9 cellular contexts compared by ENCODE assay signal in the genomic region with DNA sequence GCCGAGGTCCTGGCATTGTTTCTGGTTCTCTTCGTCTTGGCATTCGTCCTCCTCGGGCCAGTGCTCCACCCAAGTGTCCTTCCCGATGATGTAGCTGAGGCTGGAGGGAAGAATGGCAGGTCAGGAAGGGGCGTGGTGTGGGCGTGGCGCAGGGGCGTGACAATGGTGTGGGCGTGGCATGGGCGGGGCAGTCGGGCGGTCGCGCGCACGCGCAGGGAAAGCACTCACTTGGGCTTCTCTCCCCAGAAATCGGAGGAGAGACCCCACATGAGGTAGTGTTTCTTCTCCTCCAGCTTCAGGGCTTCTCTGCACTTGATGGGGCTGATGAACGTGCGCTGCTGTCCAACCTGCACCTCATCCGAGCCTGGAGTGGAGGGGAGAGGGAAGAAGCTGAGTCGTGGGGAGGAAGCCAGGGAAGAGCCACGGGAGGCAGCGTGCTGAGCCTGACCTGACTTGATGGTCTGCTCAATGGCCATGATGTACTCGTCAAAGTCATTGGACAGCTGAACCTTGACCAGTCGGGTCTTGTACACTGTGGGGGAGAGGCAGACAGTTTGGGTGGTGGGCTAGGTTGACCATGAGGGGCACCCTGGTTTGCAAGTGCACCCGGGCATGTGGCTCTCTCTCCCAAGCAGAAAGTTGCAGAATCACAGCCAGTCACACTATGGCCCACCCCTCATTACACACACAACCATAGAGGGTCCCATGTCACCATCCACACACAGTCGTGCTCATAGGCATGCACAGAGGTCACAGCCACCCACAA. TPM values are rescaled to one million over a fixed set of nuclear protein-coding genes. Genes with fewer than 3 reads are reported as not detected.
DNase-seq lines count a peak whose midpoint lies in the region; ATAC-seq and TF ChIP-seq lines count a peak whose summit lies in the region.
"Had no signal": no experiment of that assay in that cellular context is flagged by ENCODE, and none has a peak within 500 bp of the region (broad histone marks: within the 10 kb centered on the region; RNA-seq: fewer than 3 reads in every experiment).

No MANE protein-coding gene starts in this region.

- peak overlapping the region; percentile 27 to 80 for H3K4me3 Mint-ChIP-seq in activated T-cell treated with anti-CD3 and anti-CD28 coated beads, Interleukin-2, amount 50 U/mL, for 72 hours

- peaks cover 12 to 14% of the 10 kb centered on the region in 2 donors for H3K36me3 Mint-ChIP-seq in activated T-cell treated with anti-CD3 and anti-CD28 coated beads, Interleukin-2, amount 50 U/mL, for 72 hours (ENCODE audit: insufficient read depth in 2 of 2)

- peaks cover 75% of the 10 kb centered on the region for H3K4me1 Mint-ChIP-seq in activated T-cell treated with anti-CD3 and anti-CD28 coated beads, Interleukin-2, amount 50 U/mL, for 72 hours (ENCODE audit: low read depth)

- H3K9ac ChIP-seq in HUES64 (ENCODE audit: low read depth, low read length) (no peak overlapping the region), iPS-15b (ENCODE audit: low read depth, low read length) (peak overlapping the region; percentile 18)

- H3K27ac ChIP-seq in HUES64 (ENCODE audit: low read depth, low read length) (no peak overlapping the region), dorsolateral prefrontal cortex (no peak overlapping the region)

- intact Hi-C loops in dorsolateral prefrontal cortex (cut with DNase I): no loop called here

- no peak for TF ChIP-seq CTCF in dorsolateral prefrontal cortex (IDR thresholded peaks at IDR 0.05 in 54 of 56, conservative IDR thresholded peaks at IDR 0.05 in 2 of 56; ENCODE audit: low read depth in 1 of 56, partially characterized antibody in 56 of 56)

- H3K4me3 ChIP-seq in HUES64 (ENCODE audit: low read length) (peak overlapping the region; percentile 53), iPS-15b (ENCODE audit: low read depth, low read length) (peak overlapping the region; percentile 61), dorsolateral prefrontal cortex (no peak overlapping the region)

- peaks cover 9 to 11% of the 10 kb centered on the region in 2 donors for H3K9me3 Mint-ChIP-seq in activated T-cell treated with anti-CD3 and anti-CD28 coated beads, Interleukin-2, amount 50 U/mL, for 72 hours

- H3K36me3 ChIP-seq in HUES64 (ENCODE audit: insufficient read depth, low read length) (no peaks in the 10 kb centered on the region), iPS-15b (ENCODE audit: control insufficient read depth, insufficient read depth, low read length) (no peaks in the 10 kb centered on the region)

- no peak overlapping the region for H3K27ac Mint-ChIP-seq in activated T-cell treated with anti-CD3 and anti-CD28 coated beads, Interleukin-2, amount 50 U/mL, for 72 hours

- peaks cover 4% of the 10 kb centered on the region for H3K4me1 ChIP-seq in HUES64 (ENCODE audit: insufficient read depth, low read length)
- peaks cover 12% of the 10 kb centered on the region for H3K4me1 ChIP-seq in iPS-15b (ENCODE audit: control insufficient read depth, insufficient read depth, low read length)

- peak; percentile 57 to 67 for DNase-seq in activated T-cell treated with anti-CD3 and anti-CD28 coated beads, Interleukin-2, amount 50 U/mL, for 72 hours
- DNase-seq in stimulated activated CD8-positive, alpha-beta memory T cell treated with anti-CD3 and anti-CD28 coated beads, Interleukin-4, amount 100 ng/mL, for 48 hours: peak; percentile 87
- no peak for DNase-seq in dorsolateral prefrontal cortex
- DNase-seq in NCI-H146 treated with DMSO at 0.1 percent for 48 hours (lab: John Stamatoyannopoulos, UW; ENCODE audit: unreplicated experiment): no peak
- DNase-seq in HPDE6-E6E7 (ENCODE audit: extremely low spot score): no peak
- DNase-seq: NCI-H187 had no signal

- no peaks in the 10 kb centered on the region for H3K27me3 ChIP-seq in HUES64 (ENCODE audit: insufficient read depth, low read length)
- H3K27me3 ChIP-seq in iPS-15b (ENCODE audit: control insufficient read depth, insufficient read depth, low read length): peaks cover 3% of the 10 kb centered on the region
- H3K27me3 ChIP-seq in dorsolateral prefrontal cortex: peaks cover 0 to 13% (median 0%) of the 10 kb centered on the region in 45 donors

- 83% methylated on average over 29 of the region's 29 CpGs for WGBS in HUES64

- no peak for ATAC-seq in activated T-cell treated with anti-CD3 and anti-CD28 coated beads, Interleukin-2, amount 50 U/mL, for 72 hours (replicated peaks in 1 of 2)

- H3K27me3 Mint-ChIP-seq in activated T-cell treated with anti-CD3 and anti-CD28 coated beads, Interleukin-2, amount 50 U/mL, for 72 hours (ENCODE audit: low read depth): no peaks in the 10 kb centered on the region

- H3K9me3 ChIP-seq in HUES64 (ENCODE audit: insufficient read depth, low read depth, low read length) (peaks cover 13% of the 10 kb centered on the region; the same call in 1 of the 2 replicates), iPS-15b (ENCODE audit: control insufficient read depth, insufficient read depth, low read length) (no peaks in the 10 kb centered on the region)

RNA-seq across cellular contexts. Expression of a gene that starts 8.1 kb away (rescaled TPM):
- polyA plus RNA-seq in HUES64 (2013, experiment 1 of 2): not detected
- not detected for polyA plus RNA-seq in HUES64 (2013, experiment 2 of 2)
- total RNA-seq in activated T-cell treated with anti-CD3 and anti-CD28 coated beads, Interleukin-2, amount 50 U/mL, for 72 hours: 10 to 100 TPM; 23.1 to 25.4 TPM
- total RNA-seq in dorsolateral prefrontal cortex: 1 to 10 TPM in 5 of 120 experiments, under 1 TPM in 61, not detected in 54; 0.08 to 2.7 (median 0.32) TPM
- total RNA-seq: glomerular endothelial cell had no signal

RNA-seq across cellular contexts. Expression of a gene that starts 42.3 kb away (rescaled TPM):
- polyA plus RNA-seq in HUES64 (2013, experiment 1 of 2): 1.3 TPM
- polyA plus RNA-seq in HUES64 (2013, experiment 2 of 2): 1.6 TPM
- total RNA-seq in activated T-cell treated with anti-CD3 and anti-CD28 coated beads, Interleukin-2, amount 50 U/mL, for 72 hours: 1 to 10 TPM; 1.8 to 2.5 TPM
- 100 to 1,000 TPM in 92 of 120 experiments, 10 to 100 TPM in 28; 34.1 to 573 (median 145) TPM for total RNA-seq in dorsolateral prefrontal cortex

RNA-seq across cellular contexts. Expression of a gene that starts 59.3 kb away (rescaled TPM):
- polyA plus RNA-seq in HUES64 (2013, experiment 1 of 2): 22.0 TPM
- 17.8 TPM for polyA plus RNA-seq in HUES64 (2013, experiment 2 of 2)
- 100 to 1,000 TPM; 130 to 162 TPM for total RNA-seq in activated T-cell treated with anti-CD3 and anti-CD28 coated beads, Interleukin-2, amount 50 U/mL, for 72 hours
- 10 to 100 TPM; 21.4 to 74.1 (median 47.4) TPM for total RNA-seq in dorsolateral prefrontal cortex

Comparison
In these comparisons a context has a peak if more than half of its experiments do, and no peak if none do; other contexts are left out.
1. H3K4me3 ChIP-seq: peak in HUES64 (single experiment) and iPS-15b (single experiment); none in dorsolateral prefrontal cortex (0 of 59).
2. DNase-seq: peak in activated T-cell treated with anti-CD3 and anti-CD28 coated beads, Interleukin-2, amount 50 U/mL, for 72 hours (2 of 2) and stimulated activated CD8-positive, alpha-beta memory T cell treated with anti-CD3 and anti-CD28 coated beads, Interleukin-4, amount 100 ng/mL, for 48 hours (single experiment); none in dorsolateral prefrontal cortex (0 of 10), NCI-H146 treated with DMSO at 0.1 percent for 48 hours (single experiment) and HPDE6-E6E7 (single experiment).
3. RNA of a gene that starts 8.1 kb away (total RNA-seq): 23.1 to 25.4 TPM in activated T-cell treated with anti-CD3 and anti-CD28 coated beads, Interleukin-2, amount 50 U/mL, for 72 hours; 0.08 to 2.7 TPM in dorsolateral prefrontal cortex; every median in the first group is over 4 times any median in the second.
4. RNA of a gene that starts 42.3 kb away (total RNA-seq): 34.1 to 573 TPM in dorsolateral prefrontal cortex; 1.8 to 2.5 TPM in activated T-cell treated with anti-CD3 and anti-CD28 coated beads, Interleukin-2, amount 50 U/mL, for 72 hours; every median in the first group is over 10 times any median in the second.